30 cellular contexts compared by ENCODE assay signal in the genomic region with DNA sequence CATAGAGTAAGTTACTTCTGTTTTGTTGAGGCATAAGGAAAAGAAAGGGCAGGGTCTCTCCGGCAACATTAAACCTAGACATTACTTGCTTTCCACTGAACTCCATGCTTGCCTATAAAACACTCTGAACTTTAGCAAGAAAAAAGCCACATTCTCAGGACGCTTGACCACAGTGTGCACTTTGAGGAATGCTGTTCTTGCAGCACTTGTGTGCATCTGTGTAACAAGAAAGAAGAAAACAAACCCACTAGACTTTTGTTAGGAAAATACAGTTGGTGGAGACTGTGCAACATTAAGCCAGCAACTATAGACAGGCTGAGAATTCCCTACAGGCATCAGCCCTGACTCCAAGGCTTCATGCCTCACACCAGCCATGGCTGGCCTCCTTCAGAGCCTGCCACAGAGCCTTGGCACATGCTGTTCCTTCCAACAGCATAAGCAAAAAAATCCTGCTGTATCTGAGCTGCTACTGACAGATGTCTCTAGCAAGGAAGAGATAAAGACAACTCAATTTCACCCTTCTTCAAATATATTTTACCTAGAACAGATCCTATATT. TPM values are rescaled to one million over a fixed set of nuclear protein-coding genes. Genes with fewer than 3 reads are reported as not detected.
DNase-seq lines count a peak whose midpoint lies in the region; ATAC-seq and TF ChIP-seq lines count a peak whose summit lies in the region.
"Had no signal": no experiment of that assay in that cellular context is flagged by ENCODE, and none has a peak within 500 bp of the region (broad histone marks: within the 10 kb centered on the region; RNA-seq: fewer than 3 reads in every experiment).

No MANE protein-coding gene starts in this region.

- intact Hi-C loops in IMR-90 (cut with micrococcal nuclease) = no loop called here

- no peaks in the 10 kb centered on the region for H3K79me1 ChIP-seq in IMR-90 (ENCODE audit: low read depth in 1 of 2, low read length in 2 of 2)

- H3K23ac ChIP-seq in IMR-90 (ENCODE audit: low read depth, low read length) = no peak overlapping the region

- no peak overlapping the region for H2BK20ac ChIP-seq in IMR-90 (ENCODE audit: low read depth, low read length)

- BruUV-seq in IMR-90 (replicated peaks; lab: Mats Ljungman, UMichigan) = no TSS peak

- H3K4me1 ChIP-seq in IMR-90 (ENCODE audit: control insufficient read depth, insufficient read depth, low read length) = peaks cover 5% of the 10 kb centered on the region

- H3K9me3 ChIP-seq in IMR-90 (ENCODE audit: control insufficient read depth, insufficient read depth, low read length) = no peaks in the 10 kb centered on the region
- H3K9me3 ChIP-seq: A549, Caco-2 had no signal

- peak overlapping the region in 1 of 2 experiments; percentile 19; a peak in 1 of 4 replicates for H4K8ac ChIP-seq in IMR-90 (ENCODE audit: low read depth in 2 of 2, low read length in 2 of 2)

- in situ Hi-C loops in IMR-90 (cut with MboI; ENCODE audit: low sequenced_read_pairs) = no loop called here
- in situ Hi-C loops in astrocyte of the spinal cord (cut with HindIII; ENCODE audit: low sequenced_read_pairs) = no loop called here
- in situ Hi-C loops in KBM-7 (cut with MboI; ENCODE audit: low pct_unique_long_range_greater_than_20kb, low sequenced_read_pairs) = no loop called here

- POLR2A ChIA-PET in IMR-90 (lab: Charles Lee; ENCODE audit: unreplicated experiment) = no interaction called here

- H3K18ac ChIP-seq in IMR-90 (ENCODE audit: low read depth, low read length) = peak overlapping the region; percentile 5; the same call in 1 of the 2 replicates

- no peak overlapping the region for H3K14ac ChIP-seq in IMR-90 (replicated peaks; ENCODE audit: low read depth, low read length)

- H3K27ac ChIP-seq in IMR-90 (ENCODE audit: insufficient read depth, low read length) = no peak overlapping the region
- H3K27ac ChIP-seq: A549, C4-2B, GM23248, HL-60, SK-N-MC had no signal

- no CpG with 5 or more reads among the region's 2 CpGs for WGBS in IMR-90 (ENCODE audit: extremely low coverage in 2 of 2, insufficient read length in 1 of 2), 2 experiments

- H3K36me3 ChIP-seq in IMR-90 (ENCODE audit: control insufficient read depth, insufficient read depth, low read length) = no peaks in the 10 kb centered on the region

- H4K91ac ChIP-seq in IMR-90 (ENCODE audit: insufficient read depth, low read depth, low read length) = no peak overlapping the region

- no peak overlapping the region for H2AFZ ChIP-seq in IMR-90 (replicated peaks; ENCODE audit: low read length, poor library complexity)
- H2AFZ ChIP-seq: GM23248 had no signal

- H3K4me2 ChIP-seq in IMR-90 (ENCODE audit: low read depth, low read length) = no peak overlapping the region
- H3K4me2 ChIP-seq: A549 had no signal

- TF ChIP-seq CTCF in IMR-90 (conservative IDR thresholded peaks at IDR 0.05; ENCODE audit: low read depth, low read length) (no peak), astrocyte of the spinal cord (IDR thresholded peaks at IDR 0.05; ENCODE audit: low read depth, low read length) (no peak)

- DNase-seq in IMR-90 (no peak), astrocyte of the spinal cord (ENCODE audit: low read depth, low spot score) (peak; percentile 22), kidney glomerular epithelial cell (lab: John Stamatoyannopoulos, UW) (peak; percentile 30), KBM-7 (no peak)
- DNase-seq in activated naive CD4-positive, alpha-beta T cell treated with anti-CD3 and anti-CD28 coated beads, Interleukin-2, amount 50 U/mL, for 16 hours = no peak
- DNase-seq: Caco-2; CD8-positive, alpha-beta T cell; DMS 273 treated with DMSO at 0.1 percent for 48 hours; DMS79; GF-D8; GM23248; H7; Karpas-422; NCI-H1092 treated with DMSO at 0.1 percent for 48 hours; NCI-H1436; NCI-H187; NCI-H2081 treated with DMSO at 0.1 percent for 48 hours; NCI-H2171; NCI-H226; NCI-H510A; NCI-H69; OCI-M1; SIG-M5 had no signal

- H2AK9ac ChIP-seq in IMR-90 (replicated peaks; ENCODE audit: low read depth, low read length, poor library complexity) = no peak overlapping the region

- H2BK120ac ChIP-seq in IMR-90 (ENCODE audit: low read depth, low read length) = no peak overlapping the region

- dilution Hi-C loops in IMR-90 (cut with HindIII; ENCODE audit: low sequenced_read_pairs, unreplicated experiment) = no loop called here

- H2BK15ac ChIP-seq in IMR-90 (ENCODE audit: low read depth, low read length) = no peak overlapping the region

- ATAC-seq in IMR-90 (ENCODE audit: low read depth) = peak; percentile 73
- ATAC-seq in GM18870 (IDR thresholded peaks at IDR 0.05; ENCODE audit: unreplicated experiment) = no peak
- no peak for ATAC-seq in HG02885 (IDR thresholded peaks at IDR 0.05; ENCODE audit: poor library complexity, unreplicated experiment)
- ATAC-seq: A549; CD8-positive, alpha-beta T cell had no signal

- H2AK5ac ChIP-seq in IMR-90 (ENCODE audit: low read depth, low read length) = no peak overlapping the region

- no peak overlapping the region for H3K56ac ChIP-seq in IMR-90 (ENCODE audit: extremely low read depth, insufficient read depth, low read length)

- H2BK5ac ChIP-seq in IMR-90 (ENCODE audit: low read depth, low read length, poor library complexity, severe bottlenecking) = no peak overlapping the region

- H3K27me3 ChIP-seq in IMR-90 (ENCODE audit: control insufficient read depth, insufficient read depth, low read length) = no peaks in the 10 kb centered on the region

- H4K5ac ChIP-seq in IMR-90 (ENCODE audit: low read depth, low read length) = no peak overlapping the region

- H3K4ac ChIP-seq in IMR-90 (ENCODE audit: low read depth, low read length) = no peak overlapping the region

- no peaks in the 10 kb centered on the region for H3K9me1 ChIP-seq in IMR-90 (ENCODE audit: insufficient read depth, low read length)

- CTCF ChIA-PET in IMR-90 (lab: Yijun Ruan, JAX) = no interaction called here

- no peak for TF ChIP-seq POLR2A in IMR-90 (IDR thresholded peaks at IDR 0.05; ENCODE audit: low read depth, low read length)

- no peaks in the 10 kb centered on the region for H4K20me1 ChIP-seq in IMR-90 (ENCODE audit: insufficient read depth, low read length)

- H3K9ac ChIP-seq in IMR-90 (ENCODE audit: low read depth, low read length) = no peak overlapping the region
- H3K9ac ChIP-seq: GM23248 had no signal

- TF ChIP-seq RAD21 in IMR-90 (IDR thresholded peaks at IDR 0.05; ENCODE audit: low read length) = no peak

- H3K4me3 ChIP-seq in IMR-90 (ENCODE audit: insufficient read depth, low read depth, low read length) (no peak overlapping the region), astrocyte of the spinal cord (ENCODE audit: low read depth, low read length) (no peak overlapping the region)
- H3K4me3 ChIP-seq: A549, GM23248, SK-N-MC had no signal

TF ChIP-seq in IMR-90, 13 proteins besides CTCF, POLR2A, EP300 and RAD21:
- TF ChIP-seq, protein P1, sequence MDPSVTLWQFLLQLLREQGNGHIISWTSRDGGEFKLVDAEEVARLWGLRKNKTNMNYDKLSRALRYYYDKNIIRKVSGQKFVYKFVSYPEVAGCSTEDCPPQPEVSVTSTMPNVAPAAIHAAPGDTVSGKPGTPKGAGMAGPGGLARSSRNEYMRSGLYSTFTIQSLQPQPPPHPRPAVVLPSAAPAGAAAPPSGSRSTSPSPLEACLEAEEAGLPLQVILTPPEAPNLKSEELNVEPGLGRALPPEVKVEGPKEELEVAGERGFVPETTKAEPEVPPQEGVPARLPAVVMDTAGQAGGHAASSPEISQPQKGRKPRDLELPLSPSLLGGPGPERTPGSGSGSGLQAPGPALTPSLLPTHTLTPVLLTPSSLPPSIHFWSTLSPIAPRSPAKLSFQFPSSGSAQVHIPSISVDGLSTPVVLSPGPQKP (IDR thresholded peaks at IDR 0.05; ENCODE audit: borderline replicate concordance, low read depth, low read length) = no peak
- TF ChIP-seq MAFK (IDR thresholded peaks at IDR 0.05; ENCODE audit: low read depth, low read length) (no peak), FOS (IDR thresholded peaks at IDR 0.05; ENCODE audit: low read depth, low read length) (no peak), SMC3 (IDR thresholded peaks at IDR 0.05; ENCODE audit: low read depth, low read length) (no peak), BHLHE40 (IDR thresholded peaks at IDR 0.05; ENCODE audit: low read depth, low read length) (no peak), RFX5 (IDR thresholded peaks at IDR 0.05; ENCODE audit: low read depth, low read length) (no peak), NFE2L2 (IDR thresholded peaks at IDR 0.05; ENCODE audit: low read depth, low read length) (no peak), CEBPB (IDR thresholded peaks at IDR 0.05; ENCODE audit: low read depth, low read length) (no peak), MAZ (IDR thresholded peaks at IDR 0.05; ENCODE audit: borderline replicate concordance, low read depth, low read length) (no peak), CHD1 (IDR thresholded peaks at IDR 0.05; ENCODE audit: low read depth, low read length) (no peak), USF2 (IDR thresholded peaks at IDR 0.05; ENCODE audit: low read depth, low read length) (no peak), RCOR1 (IDR thresholded peaks at IDR 0.05; ENCODE audit: insufficient replicate concordance, low read length) (no peak), MXI1 (IDR thresholded peaks at IDR 0.05; ENCODE audit: borderline replicate concordance, low read depth, low read length) (no peak)

RNA-seq across cellular contexts. Expression of gene PDZK1, which starts 5.8 kb away (rescaled TPM):
- 1.4 and 1.7 TPM in 2 replicates for total RNA-seq in IMR-90 (2012; rRNA removed)
- 1.6 and 2.1 TPM in 2 replicates for polyA plus RNA-seq in IMR-90 (2012; rRNA removed)
- polyA plus RNA-seq in IMR-90 (2012; cell fraction: cytosol; rRNA removed) = 0.21 and 1.9 TPM in 2 replicates
- 0.42 and 4.7 TPM in 2 replicates for polyA plus RNA-seq in IMR-90 (2012; cell fraction: nucleus; rRNA removed; ENCODE audit: low replicate concordance)

RNA-seq across cellular contexts. Expression of gene CD160, which starts 17.9 kb away (rescaled TPM):
- not detected in 2 replicates for total RNA-seq in IMR-90 (2012; rRNA removed)
- polyA plus RNA-seq in IMR-90 (2012; rRNA removed) = not detected in 2 replicates
- not detected in 2 replicates for polyA plus RNA-seq in IMR-90 (2012; cell fraction: cytosol; rRNA removed)
- not detected in 2 replicates for polyA plus RNA-seq in IMR-90 (2012; cell fraction: nucleus; rRNA removed; ENCODE audit: low replicate concordance)
- total RNA-seq: GM23248, M059J had no signal

Comparison
In these comparisons a context has a peak if more than half of its experiments do, and no peak if none do; other contexts are left out.
1. DNase-seq: peak in astrocyte of the spinal cord (single experiment) and kidney glomerular epithelial cell (single experiment); none in IMR-90 (single experiment), KBM-7 (single experiment) and activated naive CD4-positive, alpha-beta T cell treated with anti-CD3 and anti-CD28 coated beads, Interleukin-2, amount 50 U/mL, for 16 hours (single experiment).